Comparison of ENCODE assay signal across 17 cellular contexts in genomic region chr1:23152966-23153684, GRCh38. TPM values are rescaled to one million over a fixed set of nuclear protein-coding genes. Genes with fewer than 3 reads are reported as not detected.
A peak's percentile ranks its signal among the peaks of the same experiment; 100 is the strongest.
DNase-seq lines count a peak whose midpoint lies in the region; ATAC-seq, FAIRE-seq and TF ChIP-seq lines count a peak whose summit lies in the region.
"Had no signal": no experiment of that assay in that cellular context is flagged by ENCODE, and none has a peak within 500 bp of the region (broad histone marks: within the 10 kb centered on the region; RNA-seq: fewer than 3 reads in every experiment).

No MANE protein-coding gene starts in this region.

- no peaks in the 10 kb centered on the region for H4K20me1 ChIP-seq in HepG2 (ENCODE audit: insufficient read depth, low read length)

- TF ChIP-seq RAD21 in HepG2 (CRISPR knock-in tag; IDR thresholded peaks at IDR 0.05), result no peak

- DNase-seq in HepG2 (ENCODE audit: low spot score), result no peak
- DNase-seq in right lobe of liver, result no peak
- DNase-seq in WTC11 (ENCODE audit: low spot score), result no peak
- DNase-seq in iPS-NIHi7 (ENCODE audit: extremely low spot score), result peak; percentile 19
- DNase-seq in NCI-H774 (lab: John Stamatoyannopoulos, UW), result no peak
- no peak for DNase-seq in activated effector memory CD4-positive, alpha-beta T cell treated with anti-CD3 and anti-CD28 coated beads, Interleukin-2, amount 50 U/mL, for 16 hours
- DNase-seq in retina, result no peak
- DNase-seq: CD8-positive, alpha-beta memory T cell; GF-D8; KG1; NCI-H1436; NCI-H2029; NCI-H2171; NCI-H748 treated with DMSO at 0.1 percent for 48 hours had no signal

- no peak for FAIRE-seq in HepG2 (lab: Jason Lieb, UNC)
- FAIRE-seq: GM12892 had no signal

- peaks cover 39% of the 10 kb centered on the region for H3K4me1 Mint-ChIP-seq in WTC11
- peaks cover 17% of the 10 kb centered on the region for H3K4me1 Mint-ChIP-seq in stimulated activated memory B cell treated with anti-CD40 and anti-IgM and Interleukin-4, amounts not matched to agents 10 μg/mL and 1 μg/mL and 100 μg/mL, for 72 hours

- no peak overlapping the region for H3K4me3 Mint-ChIP-seq in WTC11
- H3K4me3 Mint-ChIP-seq in stimulated activated memory B cell treated with anti-CD40 and anti-IgM and Interleukin-4, amounts not matched to agents 10 μg/mL and 1 μg/mL and 100 μg/mL, for 72 hours, result no peak overlapping the region
- H3K4me3 Mint-ChIP-seq: CD8-positive, alpha-beta memory T cell had no signal

- H3K4me1 ChIP-seq in HepG2 (ENCODE audit: insufficient read depth, low read length) (peaks cover 45% of the 10 kb centered on the region), right lobe of liver (peaks cover 0 to 25% (median 10%) of the 10 kb centered on the region in 4 donors)
- H3K4me1 ChIP-seq: BLaER1 had no signal

- no peak overlapping the region for H3K4me2 ChIP-seq in HepG2 (ENCODE audit: low read depth, low read length)
- H3K4me2 ChIP-seq: BLaER1 had no signal

- H3K79me2 ChIP-seq in HepG2 (ENCODE audit: insufficient read depth, low read length), result peaks cover 84% of the 10 kb centered on the region

- H3K27me3 ChIP-seq in HepG2 (ENCODE audit: control insufficient read depth in 1 of 2, insufficient read depth in 2 of 2, low read length in 2 of 2) (no peaks in the 10 kb centered on the region), right lobe of liver (no peaks in the 10 kb centered on the region)
- H3K27me3 ChIP-seq: BLaER1 had no signal

- TF ChIP-seq EP300 in HepG2 (IDR thresholded peaks at IDR 0.05; ENCODE audit: low read depth in 2 of 2, low read length in 2 of 2) (no peak), HepG2 (CRISPR knock-in tag; IDR thresholded peaks at IDR 0.05; ENCODE audit: borderline replicate concordance) (no peak)

- no peak overlapping the region for H3K27ac Mint-ChIP-seq in WTC11
- no peak overlapping the region for H3K27ac Mint-ChIP-seq in stimulated activated memory B cell treated with anti-CD40 and anti-IgM and Interleukin-4, amounts not matched to agents 10 μg/mL and 1 μg/mL and 100 μg/mL, for 72 hours

- intact Hi-C loops in HepG2 (cut with micrococcal nuclease; ENCODE audit: unreplicated experiment), result no loop called here
- intact Hi-C loops in right lobe of liver (cut with DNase I), result no loop called here

- no peak overlapping the region for H3K9ac ChIP-seq in HepG2 (ENCODE audit: insufficient read depth, low read depth, low read length)
- H3K9ac ChIP-seq: BLaER1 had no signal

- no peaks in the 10 kb centered on the region for H3K9me3 ChIP-seq in HepG2 (ENCODE audit: low read length)
- H3K9me3 ChIP-seq in right lobe of liver, result no peaks in the 10 kb centered on the region
- H3K9me3 ChIP-seq: BLaER1 had no signal

- TF ChIP-seq POLR2A in HepG2 (IDR thresholded peaks at IDR 0.05; ENCODE audit: insufficient read depth in 1 of 2, low read depth in 2 of 2, low read length in 2 of 2) (no peak), right lobe of liver (IDR thresholded peaks at IDR 0.05) (no peak)

- TF ChIP-seq CTCF in HepG2 (CRISPR knock-in tag; IDR thresholded peaks at IDR 0.05) (no peak), right lobe of liver (IDR thresholded peaks at IDR 0.05) (no peak), WTC11 (IDR thresholded peaks at IDR 0.05) (no peak)

- no peaks in the 10 kb centered on the region for H3K36me3 ChIP-seq in HepG2 (replicated peaks in 1 of 2; ENCODE audit: control insufficient read depth in 1 of 2, insufficient read depth in 2 of 2, low read length in 2 of 2)
- no peaks in the 10 kb centered on the region for H3K36me3 ChIP-seq in right lobe of liver

- in situ Hi-C loops in HepG2 (cut with HindIII; ENCODE audit: extremely low pct_ligation_motif_present, low pct_unique_long_range_greater_than_20kb), result no loop called here

- ATAC-seq in HepG2 (no peak), right lobe of liver (no peak), WTC11 (peak; percentile 75)
- no peak for ATAC-seq in stimulated activated memory B cell treated with anti-CD40 and anti-IgM and Interleukin-4, amounts not matched to agents 10 μg/mL and 1 μg/mL and 100 μg/mL, for 72 hours

- 90% methylated on average over 1 of the region's 1 CpG for WGBS in HepG2 (ENCODE audit: low lambda C conversion rate)
- WGBS in right lobe of liver (ENCODE audit: insufficient coverage, low coverage, low lambda C conversion rate, missing lambda C conversion rate), result 60% methylated on average over 1 of the region's 1 CpG

- H3K27ac ChIP-seq in HepG2 (ENCODE audit: extremely low read length, insufficient read depth, low read length) (no peak overlapping the region), right lobe of liver (no peak overlapping the region)
- H3K27ac ChIP-seq: BLaER1 had no signal

- no peak overlapping the region for H2AFZ ChIP-seq in HepG2 (ENCODE audit: low read length)

- H3K4me3 ChIP-seq in HepG2 (replicated peaks in 1 of 3; ENCODE audit: insufficient read depth in 1 of 3, low read depth in 2 of 3, low read length in 3 of 3) (no peak overlapping the region), right lobe of liver (no peak overlapping the region)
- H3K4me3 ChIP-seq: BLaER1 had no signal

- H3K9me3 Mint-ChIP-seq in WTC11, result no peaks in the 10 kb centered on the region
- no peaks in the 10 kb centered on the region for H3K9me3 Mint-ChIP-seq in stimulated activated memory B cell treated with anti-CD40 and anti-IgM and Interleukin-4, amounts not matched to agents 10 μg/mL and 1 μg/mL and 100 μg/mL, for 72 hours
- H3K9me3 Mint-ChIP-seq: CD8-positive, alpha-beta memory T cell had no signal

- TSS peak; percentile 33 for BruUV-seq in HepG2 (replicated peaks; lab: Mats Ljungman, UMichigan)

- H3K27me3 Mint-ChIP-seq in WTC11 (ENCODE audit: low read depth), result no peaks in the 10 kb centered on the region
- no peaks in the 10 kb centered on the region for H3K27me3 Mint-ChIP-seq in stimulated activated memory B cell treated with anti-CD40 and anti-IgM and Interleukin-4, amounts not matched to agents 10 μg/mL and 1 μg/mL and 100 μg/mL, for 72 hours
- H3K27me3 Mint-ChIP-seq: CD8-positive, alpha-beta memory T cell had no signal

- H3K36me3 Mint-ChIP-seq in WTC11, result no peaks in the 10 kb centered on the region
- H3K36me3 Mint-ChIP-seq in stimulated activated memory B cell treated with anti-CD40 and anti-IgM and Interleukin-4, amounts not matched to agents 10 μg/mL and 1 μg/mL and 100 μg/mL, for 72 hours, result peaks cover 6% of the 10 kb centered on the region

- POLR2A ChIA-PET in HepG2 (lab: Yijun Ruan, JAX), result no interaction called here
- POLR2A ChIA-PET in WTC11 (lab: Charles Lee), result no interaction called here

- CTCF ChIA-PET in HepG2 (lab: Yijun Ruan, JAX; ENCODE audit: low intra/inter-chr PET ratio, low total read pairs) (no interaction called here), WTC11 (lab: Charles Lee) (no interaction called here)

TF ChIP-seq in HepG2, 621 proteins besides CTCF, POLR2A, EP300 and RAD21 (continues in another document):
- TF ChIP-seq ZNF510 (CRISPR knock-in tag; IDR thresholded peaks at IDR 0.05; ENCODE audit: low read depth) (no peak), NR3C1 (CRISPR knock-in tag; IDR thresholded peaks at IDR 0.05) (no peak)

TF ChIP-seq in WTC11, 78 proteins besides CTCF, POLR2A, EP300 and RAD21 (continues in another document):
- TF ChIP-seq CBFB (CRISPR knock-in tag; IDR thresholded peaks at IDR 0.05; ENCODE audit: low read depth) (no peak), JAZF1 (CRISPR knock-in tag; IDR thresholded peaks at IDR 0.05) (no peak), ZNF423 (CRISPR knock-in tag; IDR thresholded peaks at IDR 0.05) (no peak), ZNF121 (CRISPR knock-in tag; IDR thresholded peaks at IDR 0.05) (no peak), SMAD3 (CRISPR knock-in tag; IDR thresholded peaks at IDR 0.05; ENCODE audit: borderline replicate concordance) (no peak), MAX (CRISPR knock-in tag; IDR thresholded peaks at IDR 0.05) (no peak), ZNF396 (CRISPR knock-in tag; IDR thresholded peaks at IDR 0.05; ENCODE audit: borderline replicate concordance) (no peak), ETV6 (CRISPR knock-in tag; IDR thresholded peaks at IDR 0.05) (no peak), ZMAT4 (CRISPR knock-in tag; IDR thresholded peaks at IDR 0.05) (no peak)

RNA-seq across cellular contexts. Expression of gene LUZP1, which starts 15.5 kb away (rescaled TPM):
- 12.7 and 21.5 TPM in 2 replicates for total RNA-seq in HepG2 (2016; rRNA removed; fragmentation: Illumina TruSeq; extraction: Trizol)
- total RNA-seq in HepG2 (2016; cell fraction: cytosol; rRNA removed; fragmentation: Illumina TruSeq; extraction: Trizol; ENCODE audit: low read depth), result 0.88 and 0.91 TPM in 2 replicates
- total RNA-seq in HepG2 (2016; cell fraction: insoluble cytoplasmic fraction; rRNA removed; fragmentation: Illumina TruSeq; extraction: Trizol), result 12.1 and 20.0 TPM in 2 replicates
- 3.4 and 4.5 TPM in 2 replicates for total RNA-seq in HepG2 (2016; cell fraction: membrane; rRNA removed; fragmentation: Illumina TruSeq; extraction: Trizol)
- 14.6 and 16.0 TPM in 2 replicates for total RNA-seq in HepG2 (2016; cell fraction: nucleus; rRNA removed; fragmentation: Illumina TruSeq; extraction: Trizol)
- polyA plus RNA-seq in HepG2 (2011; rRNA removed), result 6.9 and 7.2 TPM in 2 replicates
- polyA plus RNA-seq in HepG2 (2011; cell fraction: cytosol; rRNA removed), result 4.6 and 5.4 TPM in 2 replicates
- polyA plus RNA-seq in HepG2 (2011; cell fraction: nucleus; rRNA removed), result 10.9 and 11.8 TPM in 2 replicates
- polyA plus RNA-seq in HepG2 (2012), result 8.0 and 9.5 TPM in 2 replicates
- 0.23 and 0.26 TPM in 2 replicates for polyA plus RNA-seq in HepG2 (2016; cell fraction: cytosol; fragmentation: Illumina TruSeq; extraction: Trizol; ENCODE audit: low read depth)
- 8.6 and 8.9 TPM in 2 replicates for polyA plus RNA-seq in HepG2 (2016; cell fraction: insoluble cytoplasmic fraction; fragmentation: Illumina TruSeq; extraction: Trizol; ENCODE audit: low read depth)
- polyA plus RNA-seq in HepG2 (2016; cell fraction: membrane; fragmentation: Illumina TruSeq; extraction: Trizol; ENCODE audit: low read depth), result 0.73 and 0.81 TPM in 2 replicates
- 11.6 and 14.4 TPM in 2 replicates for polyA plus RNA-seq in HepG2 (2016; cell fraction: nucleus; fragmentation: Illumina TruSeq; extraction: Trizol; ENCODE audit: insufficient read depth, low read depth)
- 19.5 and 28.3 TPM in 2 replicates for polyA minus RNA-seq in HepG2 (2011; rRNA and poly(A)+ RNA removed; ENCODE audit: low replicate concordance)
- polyA minus RNA-seq in HepG2 (2011; cell fraction: cytosol; rRNA and poly(A)+ RNA removed), result 10.6 and 12.2 TPM in 2 replicates
- polyA minus RNA-seq in HepG2 (2011; cell fraction: nucleus; rRNA and poly(A)+ RNA removed), result 25.2 and 28.5 TPM in 2 replicates
- total RNA-seq in right lobe of liver, result 1 to 10 TPM; 4.1 to 8.0 (median 6.1) TPM
- 42.0 to 43.4 TPM (median 42.7 TPM) in 3 replicates for total RNA-seq in WTC11 (2021)
